In genomic region chr1:200872446-200873115, GRCh38 we compare ENCODE assay signal across 12 cellular contexts. TPM values are rescaled to one million over a fixed set of nuclear protein-coding genes. Genes with fewer than 3 reads are reported as not detected.
DNase-seq lines count a peak whose midpoint lies in the region; ATAC-seq and TF ChIP-seq lines count a peak whose summit lies in the region.
"Had no signal": no experiment of that assay in that cellular context is flagged by ENCODE, and none has a peak within 500 bp of the region (broad histone marks: within the 10 kb centered on the region; RNA-seq: fewer than 3 reads in every experiment).

TSS of gene GPR25 (plus strand) at chr1:200872981. CDS start at chr1:200873038, 57 bp downstream.

- H3K27ac ChIP-seq in left ventricle myocardium inferior (replicated peaks), result no peak within 1 kb of the TSS
- no peak within 1 kb of the TSS for H3K27ac ChIP-seq in duodenal mucosa (ENCODE audit: low read depth, low read length)
- H3K27ac ChIP-seq in vagina, result no peak within 1 kb of the TSS
- H3K27ac ChIP-seq: pancreas, VCaP had no signal

- intact Hi-C loops in left ventricle myocardium inferior (cut with micrococcal nuclease), result no loop called here
- intact Hi-C loops in Right ventricle myocardium superior (cut with DNase I), result no loop called here
- intact Hi-C loops in vagina (cut with DNase I), result no loop called here

- POLR2A ChIA-PET in naive thymus-derived CD8-positive, alpha-beta T cell (lab: Charles Lee), result interaction anchor here (0.9 kb wide), 1 partner anchor 66 kb away, joined by 5 read pairs; no protein-coding TSS in a partner anchor

- H3K9me3 ChIP-seq in left ventricle myocardium inferior (replicated peaks), result no peaks in the 10 kb centered on the region
- H3K9me3 ChIP-seq in duodenal mucosa (ENCODE audit: control insufficient read depth in 1 of 2, low read length in 2 of 2), result no peaks in the 10 kb centered on the region
- H3K9me3 ChIP-seq in vagina, result no peaks in the 10 kb centered on the region
- H3K9me3 ChIP-seq: pancreas had no signal

- no peak for TF ChIP-seq POLR2A in vagina (IDR thresholded peaks at IDR 0.05)

- peaks cover 28 to 50% (median 41%) of the 10 kb centered on the region in 5 donors for H3K27me3 Mint-ChIP-seq in naive thymus-derived CD8-positive, alpha-beta T cell

- no peaks in the 10 kb centered on the region for H3K9me3 Mint-ChIP-seq in naive thymus-derived CD8-positive, alpha-beta T cell

- H3K4me1 ChIP-seq in left ventricle myocardium inferior (peaks cover 13% of the 10 kb centered on the region), duodenal mucosa (ENCODE audit: control insufficient read depth in 1 of 2, insufficient read depth in 2 of 2, low read length in 2 of 2) (peaks cover 2 to 9% of the 10 kb centered on the region in 2 donors), vagina (peaks cover 13% of the 10 kb centered on the region)

- ATAC-seq in Right ventricle myocardium superior (ENCODE audit: poor library complexity) (no peak), HG02571 (IDR thresholded peaks at IDR 0.05; ENCODE audit: unreplicated experiment) (no peak)
- ATAC-seq in naive thymus-derived CD8-positive, alpha-beta T cell, result no peak
- ATAC-seq: HCT116 had no signal

- peaks cover 9 to 52% (median 30%) of the 10 kb centered on the region in 4 donors for H3K4me1 Mint-ChIP-seq in naive thymus-derived CD8-positive, alpha-beta T cell

- peaks cover 88% of the 10 kb centered on the region for H3K27me3 ChIP-seq in left ventricle myocardium inferior (ENCODE audit: low read depth)
- H3K27me3 ChIP-seq in duodenal mucosa (ENCODE audit: control insufficient read depth in 1 of 2, insufficient read depth in 2 of 2, low read length in 2 of 2), result peaks cover 40 to 48% of the 10 kb centered on the region in 2 donors
- peaks cover 10% of the 10 kb centered on the region for H3K27me3 ChIP-seq in vagina

- no peak for DNase-seq in left ventricle myocardium inferior
- DNase-seq in Right ventricle myocardium superior, result no peak
- DNase-seq in naive thymus-derived CD8-positive, alpha-beta T cell, result no peak
- DNase-seq in vagina (ENCODE audit: extremely low spot score in 2 of 2), result no peak
- no peak for DNase-seq in RKO (ENCODE audit: low spot score)
- DNase-seq in stimulated activated CD4-positive, alpha-beta T cell treated with anti-CD3 and anti-CD28 coated beads, Interleukin-4, amount 100 ng/mL, for 4 hours, result no peak
- DNase-seq: RPMI8226 had no signal

- no peak for TF ChIP-seq CTCF in left ventricle myocardium inferior (IDR thresholded peaks at IDR 0.05; ENCODE audit: borderline replicate concordance)
- no peak for TF ChIP-seq CTCF in vagina (IDR thresholded peaks at IDR 0.05)

- no peak within 1 kb of the TSS for H3K9ac ChIP-seq in duodenal mucosa (ENCODE audit: low read depth in 1 of 2, low read length in 2 of 2)

- peak within 1 kb of the TSS; percentile 56 for H3K4me3 ChIP-seq in left ventricle myocardium inferior
- peak within 1 kb of the TSS; percentile 9 to 59 for H3K4me3 ChIP-seq in duodenal mucosa (ENCODE audit: low read depth in 1 of 2, low read length in 2 of 2)
- peak within 1 kb of the TSS; percentile 25 to 49 for H3K4me3 ChIP-seq in vagina

- H3K27ac Mint-ChIP-seq in naive thymus-derived CD8-positive, alpha-beta T cell, result peak within 1 kb of the TSS in 2 of 10 donors; percentile 53 to 56

- H3K4me3 Mint-ChIP-seq in naive thymus-derived CD8-positive, alpha-beta T cell, result peak within 1 kb of the TSS; percentile 54 to 84 (median 64)

- peaks cover 0 to 4% (median 0%) of the 10 kb centered on the region in 3 donors for H3K36me3 Mint-ChIP-seq in naive thymus-derived CD8-positive, alpha-beta T cell

- H3K36me3 ChIP-seq in left ventricle myocardium inferior (no peaks in the 10 kb centered on the region), duodenal mucosa (ENCODE audit: control insufficient read depth in 1 of 2, insufficient read depth in 2 of 2, low read length in 2 of 2) (no peaks in the 10 kb centered on the region), vagina (no peaks in the 10 kb centered on the region)
- H3K36me3 ChIP-seq: pancreas had no signal

RNA-seq across cellular contexts. Expression of gene GPR25, which starts in this region (rescaled TPM):
- not detected for total RNA-seq in left ventricle myocardium inferior
- total RNA-seq in Right ventricle myocardium superior, result not detected
- total RNA-seq in naive thymus-derived CD8-positive, alpha-beta T cell, result not detected
- under 1 TPM; 0.15 to 0.94 (median 0.30) TPM for polyA plus RNA-seq in naive thymus-derived CD8-positive, alpha-beta T cell
- total RNA-seq in vagina, result 5.9 TPM
- polyA plus RNA-seq: pancreas had no signal
